ENCODE assay signal across 14 cellular contexts in genomic region chr2:10269711-10270610, GRCh38. TPM values are rescaled to one million over a fixed set of nuclear protein-coding genes. Genes with fewer than 3 reads are reported as not detected.
A peak's percentile ranks its signal among the peaks of the same experiment; 100 is the strongest.
DNase-seq lines count a peak whose midpoint lies in the region; ATAC-seq and TF ChIP-seq lines count a peak whose summit lies in the region.
"Had no signal": no experiment of that assay in that cellular context is flagged by ENCODE, and none has a peak within 500 bp of the region (broad histone marks: within the 10 kb centered on the region; RNA-seq: fewer than 3 reads in every experiment).

No MANE protein-coding gene starts in this region.

- H3K4me3 ChIP-seq in Caco-2 (ENCODE audit: low read depth, low read length) (no peak overlapping the region), duodenal mucosa (ENCODE audit: low read depth in 1 of 2, low read length in 2 of 2) (no peak overlapping the region)
- H3K4me3 ChIP-seq: breast epithelium, smooth muscle cell had no signal

- no peaks in the 10 kb centered on the region for H3K27me3 Mint-ChIP-seq in Caco-2 (ENCODE audit: insufficient read depth, unreplicated experiment)

- peak overlapping the region; percentile 27 for H3K27ac ChIP-seq in duodenal mucosa (ENCODE audit: low read depth, low read length)
- H3K27ac ChIP-seq: breast epithelium, C4-2B, neutrophil had no signal

- CTCF ChIA-PET in Caco-2 (lab: Charles Lee) = interaction anchor here (0.5 to 2.9 kb wide), 5 partner anchors 32 to 188 kb away, joined by 4 to 24 read pairs (median 7); partner anchors contain the start of gene HPCAL1

- no peaks in the 10 kb centered on the region for H3K9me3 Mint-ChIP-seq in Caco-2 (ENCODE audit: unreplicated experiment)
- H3K9me3 Mint-ChIP-seq: activated naive CD4-positive, alpha-beta T cell treated with anti-CD3 and anti-CD28 coated beads for 36 hours; HFFc6; memory B cell had no signal

- no peaks in the 10 kb centered on the region for H3K27me3 ChIP-seq in Caco-2 (replicated peaks; ENCODE audit: control insufficient read depth, insufficient read depth, low read length)
- H3K27me3 ChIP-seq in duodenal mucosa (ENCODE audit: control insufficient read depth in 1 of 2, insufficient read depth in 2 of 2, low read length in 2 of 2) = no peaks in the 10 kb centered on the region
- H3K27me3 ChIP-seq: breast epithelium, neutrophil had no signal

- BruUV-seq in Caco-2 (replicated peaks; lab: Mats Ljungman, UMichigan) = no TSS peak

- DNase-seq in Caco-2 (peak in 1 of 2 experiments; percentile 21), NCI-H2171 (lab: John Stamatoyannopoulos, UW) (peak; percentile 10), omental fat pad (ENCODE audit: low spot score) (no peak), NCI-H187 treated with DMSO at 0.1 percent for 48 hours (lab: John Stamatoyannopoulos, UW) (no peak), NCI-H526 (lab: John Stamatoyannopoulos, UW) (no peak)
- DNase-seq: HFFc6 had no signal

- peaks cover 7% of the 10 kb centered on the region for H3K36me3 Mint-ChIP-seq in Caco-2 (ENCODE audit: insufficient read depth, unreplicated experiment)
- H3K36me3 Mint-ChIP-seq: memory B cell had no signal

- H3K36me3 ChIP-seq in Caco-2 (ENCODE audit: control insufficient read depth, insufficient read depth, low read length) (no peaks in the 10 kb centered on the region), duodenal mucosa (ENCODE audit: control insufficient read depth in 1 of 2, insufficient read depth in 2 of 2, low read length in 2 of 2) (no peaks in the 10 kb centered on the region)
- H3K36me3 ChIP-seq: breast epithelium, neutrophil had no signal

- peak overlapping the region in 1 of 2 donors; percentile 41 for H3K9ac ChIP-seq in duodenal mucosa (ENCODE audit: low read depth in 1 of 2, low read length in 2 of 2)

- H3K4me1 ChIP-seq in Caco-2 (peaks cover 14% of the 10 kb centered on the region), duodenal mucosa (ENCODE audit: control insufficient read depth in 1 of 2, insufficient read depth in 2 of 2, low read length in 2 of 2) (peaks cover 24 to 25% of the 10 kb centered on the region in 2 donors)
- H3K4me1 ChIP-seq: breast epithelium had no signal

- TF ChIP-seq CTCF in Caco-2 (IDR thresholded peaks at IDR 0.05; ENCODE audit: insufficient read depth in 1 of 2, low read depth in 1 of 2, low read length in 1 of 2, severe bottlenecking in 1 of 2, unreplicated experiment in 1 of 2) = no peak
- TF ChIP-seq CTCF in omental fat pad (IDR thresholded peaks at IDR 0.05) = no peak

- H3K4me3 Mint-ChIP-seq in Caco-2 (ENCODE audit: unreplicated experiment) = no peak overlapping the region
- H3K4me3 Mint-ChIP-seq: activated naive CD4-positive, alpha-beta T cell treated with anti-CD3 and anti-CD28 coated beads for 36 hours; HFFc6; memory B cell had no signal

- peak overlapping the region; percentile 55 for H3K27ac Mint-ChIP-seq in Caco-2 (ENCODE audit: unreplicated experiment)
- H3K27ac Mint-ChIP-seq: activated naive CD4-positive, alpha-beta T cell treated with anti-CD3 and anti-CD28 coated beads for 36 hours; memory B cell had no signal

- intact Hi-C loops in Caco-2 (cut with micrococcal nuclease; ENCODE audit: unreplicated experiment) = loop anchor here (1.0 to 10.0 kb wide), 3 partner anchors 32 to 165 kb away; partner anchors contain the start of gene HPCAL1

- H3K4me1 Mint-ChIP-seq in Caco-2 (ENCODE audit: low read depth, unreplicated experiment) = peaks cover 12% of the 10 kb centered on the region

- H3K9me3 ChIP-seq in Caco-2 (no peaks in the 10 kb centered on the region), duodenal mucosa (ENCODE audit: control insufficient read depth in 1 of 2, low read length in 2 of 2) (no peaks in the 10 kb centered on the region)
- H3K9me3 ChIP-seq: breast epithelium, neutrophil had no signal

- ATAC-seq in omental fat pad (ENCODE audit: low FRiP score) (peak; percentile 7), GM21576 (IDR thresholded peaks at IDR 0.05; ENCODE audit: unreplicated experiment) (no peak)

- POLR2A ChIA-PET in Caco-2 (lab: Charles Lee) = interaction anchor here (0.5 kb wide), 1 partner anchor 132 kb away, joined by 4 read pairs; no protein-coding TSS in a partner anchor

RNA-seq across cellular contexts. Expression of gene HPCAL1, which starts 32.7 kb away (rescaled TPM):
- total RNA-seq in Caco-2 (2022) (26.3 and 26.9 TPM in 2 replicates), omental fat pad (10 to 100 TPM; 51.8 to 75.8 (median 67.8) TPM)
